19 cellular contexts compared by ENCODE assay signal in the genomic region with DNA sequence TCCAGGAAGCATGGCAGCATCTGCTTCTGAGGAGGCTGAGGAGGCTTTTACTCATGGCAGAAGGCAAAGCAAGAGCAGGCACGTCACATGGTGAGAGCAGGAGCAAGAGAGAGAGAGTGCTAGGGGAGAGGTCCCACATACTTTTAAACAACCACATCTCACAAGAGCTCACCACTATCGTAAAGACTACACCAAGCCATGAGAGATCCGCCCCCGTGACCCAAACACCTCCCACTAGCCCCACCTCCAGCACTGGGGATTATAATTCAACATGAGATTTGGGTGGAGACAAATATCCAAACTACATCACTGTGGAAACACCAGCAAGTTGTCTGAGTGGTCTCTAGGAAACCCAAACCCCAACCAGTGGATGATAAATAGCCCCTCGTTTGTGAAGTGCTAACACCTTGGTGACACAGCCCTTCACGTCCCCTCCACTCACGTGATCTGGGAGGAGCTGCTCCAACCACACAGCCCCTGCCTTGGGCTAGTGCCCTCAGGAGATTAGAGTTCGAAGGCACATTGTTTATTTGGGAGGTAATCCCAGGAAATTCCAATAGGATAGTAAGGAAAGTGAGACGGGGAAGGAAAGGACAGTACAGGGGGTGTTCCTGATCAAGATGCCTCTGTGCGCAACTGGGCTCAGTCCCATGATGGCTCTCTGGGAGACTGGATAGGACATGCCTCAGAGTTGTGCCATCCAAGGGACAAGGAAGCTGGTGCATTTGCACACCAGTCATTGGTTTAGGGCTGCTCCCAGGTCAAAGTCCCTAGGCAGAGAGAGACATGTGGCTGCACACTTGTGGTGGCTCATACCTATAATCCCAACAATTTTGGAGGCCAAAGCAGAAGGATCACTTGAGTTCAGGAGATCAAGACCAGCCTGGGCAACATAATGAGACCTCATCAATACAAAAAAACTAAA.
A peak's percentile ranks its signal among the peaks of the same experiment; 100 is the strongest.
DNase-seq lines count a peak whose midpoint lies in the region; ATAC-seq, FAIRE-seq and TF ChIP-seq lines count a peak whose summit lies in the region.
"Had no signal": no experiment of that assay in that cellular context is flagged by ENCODE, and none has a peak within 500 bp of the region (broad histone marks: within the 10 kb centered on the region; RNA-seq: fewer than 3 reads in every experiment).

No MANE protein-coding gene starts in this region.

- no peak overlapping the region for H3K4ac ChIP-seq in mesendoderm (ENCODE audit: low read depth, low read length)

- H3K9ac ChIP-seq in K562 (ENCODE audit: insufficient read depth in 1 of 2, low read depth in 2 of 2, low read length in 2 of 2) (no peak overlapping the region), mesendoderm (ENCODE audit: low read length) (no peak overlapping the region)

- H3K9me1 ChIP-seq in K562 (ENCODE audit: control insufficient read depth, insufficient read depth, low read length), result no peaks in the 10 kb centered on the region

- TF ChIP-seq RAD21 in K562 (CRISPR knock-in tag; conservative IDR thresholded peaks at IDR 0.05 in 1 of 2, IDR thresholded peaks at IDR 0.05 in 1 of 2), result no peak

- CTCF ChIA-PET in K562 (lab: Yijun Ruan, JAX; ENCODE audit: low intra/inter-chr PET ratio), result no interaction called here

- peaks cover 21% of the 10 kb centered on the region for H3K4me1 ChIP-seq in CD4-positive, CD25-positive, alpha-beta regulatory T cell (ENCODE audit: control insufficient read depth, insufficient read depth, low read length, poor library complexity, severe bottlenecking)
- peaks cover 11 to 21% of the 10 kb centered on the region in 2 experiments for H3K4me1 ChIP-seq in K562 (replicated peaks in 1 of 2; ENCODE audit: control insufficient read depth in 2 of 2, insufficient read depth in 2 of 2, low read length in 2 of 2)
- H3K4me1 ChIP-seq in mesendoderm (ENCODE audit: control insufficient read depth, low read depth, low read length), result peaks cover 10% of the 10 kb centered on the region
- H3K4me1 ChIP-seq in prostate gland (replicated peaks), result no peaks in the 10 kb centered on the region

- H3K79me2 ChIP-seq in K562 (ENCODE audit: control insufficient read depth, insufficient read depth, low read length), result no peaks in the 10 kb centered on the region
- no peaks in the 10 kb centered on the region for H3K79me2 ChIP-seq in mesendoderm (ENCODE audit: control insufficient read depth, insufficient read depth, low read length)

- intact Hi-C loops in K562 (cut with micrococcal nuclease), result loop anchor here (5.0 kb wide), 1 partner anchor 79 kb away; a partner anchor contains a TSS
- intact Hi-C loops in prostate gland (cut with DNase I), result no loop called here
- intact Hi-C loops in posterior vena cava (cut with DNase I), result loop anchor here in 1 of 2 donors (2.0 kb wide), 1 partner anchor 50 kb away; no protein-coding TSS in a partner anchor

- H2BK15ac ChIP-seq in mesendoderm (replicated peaks; ENCODE audit: low read depth), result no peak overlapping the region

- no peak overlapping the region for H3K18ac ChIP-seq in mesendoderm (ENCODE audit: low read length)

- no peak overlapping the region for H3K4me3 ChIP-seq in CD4-positive, CD25-positive, alpha-beta regulatory T cell (ENCODE audit: low read depth, low read length)
- H3K4me3 ChIP-seq in K562 (no peak overlapping the region), mesendoderm (ENCODE audit: low read length) (no peak overlapping the region), prostate gland (no peak overlapping the region)
- H3K4me3 ChIP-seq: thyroid gland had no signal

- H3K4me3 Mint-ChIP-seq in CD4-positive, CD25-positive, alpha-beta regulatory T cell, result peak overlapping the region in 2 of 4 donors; percentile 77 to 78
- no peak overlapping the region for H3K4me3 Mint-ChIP-seq in HFFc6

- H3K4me2 ChIP-seq in K562 (ENCODE audit: insufficient read depth, low read length), result peak overlapping the region; percentile 19; the same call in 1 of the 2 replicates
- no peak overlapping the region for H3K4me2 ChIP-seq in mesendoderm (ENCODE audit: low read length)

- no peaks in the 10 kb centered on the region for H3K36me3 Mint-ChIP-seq in CD4-positive, CD25-positive, alpha-beta regulatory T cell
- no peaks in the 10 kb centered on the region for H3K36me3 Mint-ChIP-seq in HFFc6 (ENCODE audit: low read depth)

- H2BK120ac ChIP-seq in mesendoderm (ENCODE audit: low read depth, low read length), result no peak overlapping the region

- WGBS in K562 (ENCODE audit: insufficient coverage, low coverage, missing lambda C conversion rate), result 28% methylated on average over 10 of the region's 10 CpGs
- WGBS in mesendoderm (ENCODE audit: extremely low coverage, insufficient coverage, low lambda C conversion rate), result no CpG with 5 or more reads among the region's 10 CpGs
- WGBS in prostate gland, result 84% methylated on average over 10 of the region's 10 CpGs

- no peaks in the 10 kb centered on the region for H3K79me1 ChIP-seq in mesendoderm (ENCODE audit: low read length)

- H3K27ac ChIP-seq in CD4-positive, CD25-positive, alpha-beta regulatory T cell (ENCODE audit: insufficient read depth, low read length, poor library complexity, severe bottlenecking), result no peak overlapping the region
- H3K27ac ChIP-seq in K562 (ENCODE audit: extremely low read depth, low read depth, low read length) (no peak overlapping the region), mesendoderm (ENCODE audit: low read depth, low read length) (no peak overlapping the region), prostate gland (no peak overlapping the region)

- ATAC-seq in CD4-positive, CD25-positive, alpha-beta regulatory T cell (ENCODE audit: low read depth in 2 of 2), result no peak
- ATAC-seq in K562 (peak; percentile 34), GM19397 (IDR thresholded peaks at IDR 0.05; ENCODE audit: unreplicated experiment) (no peak)

- peaks cover 0 to 2% (median 0%) of the 10 kb centered on the region in 7 donors for H3K9me3 Mint-ChIP-seq in CD4-positive, CD25-positive, alpha-beta regulatory T cell
- H3K9me3 Mint-ChIP-seq in HFFc6, result no peaks in the 10 kb centered on the region

- H3K27ac Mint-ChIP-seq in CD4-positive, CD25-positive, alpha-beta regulatory T cell, result peak overlapping the region; percentile 92 to 97 (median 96)
- H3K27ac Mint-ChIP-seq in HFFc6, result peak overlapping the region; percentile 61; the same call in 1 of the 2 replicates
- H3K27ac Mint-ChIP-seq: progenitor cell of endocrine pancreas had no signal

- peak in 1 of 3 donors; percentile 2 for DNase-seq in CD4-positive, CD25-positive, alpha-beta regulatory T cell
- no peak for DNase-seq in HFFc6
- peak in 1 of 4 experiments; percentile 14 for DNase-seq in K562 (ENCODE audit: extremely low read depth in 1 of 4, low spot score in 3 of 4)
- peak; percentile 40 for DNase-seq in mesendoderm
- DNase-seq in prostate gland (ENCODE audit: low spot score), result no peak
- no peak for DNase-seq in germinal center (ENCODE audit: low spot score)
- no peak for DNase-seq in posterior vena cava (ENCODE audit: low spot score)
- DNase-seq: activated gamma-delta T cell treated with Interleukin-2 at 50 U/mL for 16 hours, brain microvascular endothelial cell, HCEC 1CT, Kasumi-1, NCI-H187 treated with DMSO at 0.1 percent for 48 hours, NCI-H526, SW 1271, thyroid gland had no signal

- peaks cover 14 to 45% (median 28%) of the 10 kb centered on the region in 4 donors for H3K4me1 Mint-ChIP-seq in CD4-positive, CD25-positive, alpha-beta regulatory T cell
- peaks cover 20% of the 10 kb centered on the region for H3K4me1 Mint-ChIP-seq in HFFc6 (ENCODE audit: low read depth)

- peak overlapping the region; percentile 96 for H2AFZ ChIP-seq in K562 (ENCODE audit: low read depth, low read length)

- H3K27me3 ChIP-seq in CD4-positive, CD25-positive, alpha-beta regulatory T cell (ENCODE audit: control insufficient read depth, insufficient read depth, low read length), result no peaks in the 10 kb centered on the region
- H3K27me3 ChIP-seq in K562 (ENCODE audit: control insufficient read depth in 2 of 2, insufficient read depth in 2 of 2, low read length in 2 of 2) (peaks cover 6 to 19% of the 10 kb centered on the region in 2 experiments), mesendoderm (ENCODE audit: insufficient read depth, low read length, poor library complexity) (no peaks in the 10 kb centered on the region), prostate gland (replicated peaks; ENCODE audit: insufficient read depth) (no peaks in the 10 kb centered on the region)
- H3K27me3 ChIP-seq: brain microvascular endothelial cell, thyroid gland had no signal

- no peak overlapping the region for H3K56ac ChIP-seq in mesendoderm (ENCODE audit: low read length)

- TF ChIP-seq CTCF in HFFc6 (IDR thresholded peaks at IDR 0.05), result no peak
- no peak for TF ChIP-seq CTCF in K562 (IDR thresholded peaks at IDR 0.05 in 2 of 3, conservative IDR thresholded peaks at IDR 0.05 in 1 of 3; ENCODE audit: insufficient read depth in 2 of 3, low read depth in 1 of 3, low read length in 3 of 3)
- no peak for TF ChIP-seq CTCF in prostate gland (IDR thresholded peaks at IDR 0.05)

- no peaks in the 10 kb centered on the region for H4K20me1 ChIP-seq in K562 (replicated peaks; ENCODE audit: control insufficient read depth, insufficient read depth, low read length)

- TF ChIP-seq POLR2A in K562 (conservative IDR thresholded peaks at IDR 0.05), result no peak
- TF ChIP-seq POLR2A in prostate gland (IDR thresholded peaks at IDR 0.05), result no peak

- H4K8ac ChIP-seq in mesendoderm (ENCODE audit: low read depth, low read length), result no peak overlapping the region

- H2AK5ac ChIP-seq in mesendoderm (ENCODE audit: low read length), result no peak overlapping the region

- BruUV-seq in K562 (replicated peaks; lab: Mats Ljungman, UMichigan), result no TSS peak

- no peak for TF ChIP-seq EP300 in K562 (IDR thresholded peaks at IDR 0.05; ENCODE audit: low read length)

- no peak overlapping the region for H3K23ac ChIP-seq in mesendoderm (ENCODE audit: low read length)

- H3K27me3 Mint-ChIP-seq in CD4-positive, CD25-positive, alpha-beta regulatory T cell, result no peaks in the 10 kb centered on the region
- peaks cover 2% of the 10 kb centered on the region; the same call in 1 of the 2 replicates for H3K27me3 Mint-ChIP-seq in HFFc6 (ENCODE audit: insufficient read depth)

- no peak overlapping the region for H4K5ac ChIP-seq in mesendoderm (ENCODE audit: low read length)

- in situ Hi-C loops in K562 (cut with MboI), result no loop called here

- FAIRE-seq in K562 (lab: Jason Lieb, UNC), result no peak
- FAIRE-seq: keratinocyte, RCC 7860 had no signal

- H2BK5ac ChIP-seq in mesendoderm (ENCODE audit: low read length), result no peak overlapping the region

- no peaks in the 10 kb centered on the region for H3K9me3 ChIP-seq in CD4-positive, CD25-positive, alpha-beta regulatory T cell (ENCODE audit: control insufficient read depth in 2 of 2, low read length in 2 of 2)
- no peaks in the 10 kb centered on the region for H3K9me3 ChIP-seq in K562 (replicated peaks; ENCODE audit: control insufficient read depth, insufficient read depth, low read depth, low read length)
- no peaks in the 10 kb centered on the region for H3K9me3 ChIP-seq in prostate gland
- H3K9me3 ChIP-seq: thyroid gland had no signal

- POLR2A ChIA-PET in K562 (lab: Yijun Ruan, JAX), result no interaction called here

- H3K36me3 ChIP-seq in CD4-positive, CD25-positive, alpha-beta regulatory T cell (ENCODE audit: control insufficient read depth, insufficient read depth, low read length), result no peaks in the 10 kb centered on the region
- no peaks in the 10 kb centered on the region for H3K36me3 ChIP-seq in K562 (ENCODE audit: control insufficient read depth, insufficient read depth, low read length)
- no peaks in the 10 kb centered on the region for H3K36me3 ChIP-seq in mesendoderm (ENCODE audit: control insufficient read depth, insufficient read depth, low read length)
- H3K36me3 ChIP-seq in prostate gland, result no peaks in the 10 kb centered on the region
- H3K36me3 ChIP-seq: brain microvascular endothelial cell, thyroid gland had no signal
